In the genomic region with DNA sequence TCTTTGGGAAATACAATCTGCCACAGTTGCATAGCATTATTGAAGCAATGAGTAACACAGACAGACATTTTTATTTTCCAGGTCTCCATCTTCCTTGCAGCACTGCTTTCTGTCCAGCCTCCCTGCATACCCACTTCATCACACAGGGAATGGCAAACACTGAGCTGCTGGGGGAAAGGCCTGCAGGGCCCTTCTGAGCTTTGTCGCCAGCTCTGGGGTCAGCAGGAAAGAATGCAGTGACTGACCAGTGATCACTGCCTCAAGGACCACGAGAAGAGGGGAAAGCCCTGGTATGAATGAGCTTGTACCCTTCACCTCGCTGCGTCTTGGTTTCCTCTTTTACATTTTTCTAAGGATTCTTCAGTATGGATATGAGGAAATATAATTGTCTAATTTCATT, we compare ENCODE assay signal across 19 cellular contexts. TPM values are rescaled to one million over a fixed set of nuclear protein-coding genes. Genes with fewer than 3 reads are reported as not detected.
DNase-seq lines count a peak whose midpoint lies in the region; ATAC-seq and TF ChIP-seq lines count a peak whose summit lies in the region.
"Had no signal": no experiment of that assay in that cellular context is flagged by ENCODE, and none has a peak within 500 bp of the region (broad histone marks: within the 10 kb centered on the region; RNA-seq: fewer than 3 reads in every experiment).

No MANE protein-coding gene starts in this region.

- H3K4me3 ChIP-seq in PC-9 (no peak overlapping the region), esophagus muscularis mucosa (no peak overlapping the region), trophoblast cell (ENCODE audit: low read depth, low read length) (no peak overlapping the region)
- H3K4me3 ChIP-seq: K562, right lobe of liver had no signal

- BruUV-seq in PC-9 (replicated peaks; lab: Mats Ljungman, UMichigan), result no TSS peak

- H3K27ac Mint-ChIP-seq in T-helper 1 cell treated with Interleukin-12 subunit alpha and Interleukin-12 subunit beta and Interleukin-4 antibody, amounts not matched to agents 30 μg/mL and 1 μg/mL, for 36 hours, result peak overlapping the region; percentile 74

- H4K8ac ChIP-seq in trophoblast cell (ENCODE audit: low read depth, low read length), result no peak overlapping the region

- H3K4me1 ChIP-seq in PC-9 (replicated peaks; ENCODE audit: insufficient read depth), result peaks cover 86% of the 10 kb centered on the region
- peaks cover 68 to 80% (median 71%) of the 10 kb centered on the region in 4 donors for H3K4me1 ChIP-seq in esophagus muscularis mucosa
- peaks cover 33 to 34% of the 10 kb centered on the region in 2 experiments for H3K4me1 ChIP-seq in trophoblast cell (ENCODE audit: control insufficient read depth in 1 of 2, insufficient read depth in 2 of 2, low read length in 2 of 2)

- no peak for TF ChIP-seq EP300 in esophagus muscularis mucosa (IDR thresholded peaks at IDR 0.05)

- H3K4me2 ChIP-seq in PC-9 (peak overlapping the region; percentile 81), trophoblast cell (ENCODE audit: low read length) (no peak overlapping the region)

- peaks cover 5% of the 10 kb centered on the region; the same call in 1 of the 2 replicates for H3K79me2 ChIP-seq in PC-9 (ENCODE audit: low read depth)
- H3K79me2 ChIP-seq in trophoblast cell (ENCODE audit: control insufficient read depth, insufficient read depth, low read length, poor library complexity), result no peaks in the 10 kb centered on the region

- no peak overlapping the region for H3K23ac ChIP-seq in trophoblast cell (ENCODE audit: low read length)

- TF ChIP-seq CTCF in PC-9 (conservative IDR thresholded peaks at IDR 0.05) (no peak), esophagus muscularis mucosa (IDR thresholded peaks at IDR 0.05) (no peak)

- H3K27ac ChIP-seq in PC-9 (peak overlapping the region; percentile 100), esophagus muscularis mucosa (replicated peaks in 1 of 4) (peak overlapping the region; percentile 89 to 91 (median 90)), trophoblast cell (ENCODE audit: low read depth, low read length) (peak overlapping the region; percentile 51)
- H3K27ac ChIP-seq: right lobe of liver had no signal

- H2AFZ ChIP-seq in PC-9 (no peak overlapping the region), trophoblast cell (ENCODE audit: insufficient read depth, low read length, poor library complexity) (no peak overlapping the region)

- H3K27me3 ChIP-seq in PC-9 (ENCODE audit: insufficient read depth, low read depth) (no peaks in the 10 kb centered on the region), esophagus muscularis mucosa (no peaks in the 10 kb centered on the region), trophoblast cell (ENCODE audit: insufficient read depth, low read length) (no peaks in the 10 kb centered on the region)
- H3K27me3 ChIP-seq: right lobe of liver had no signal

- no peak overlapping the region for H4K12ac ChIP-seq in trophoblast cell (ENCODE audit: low read depth, low read length)

- POLR2A ChIA-PET in PC-9 (lab: Charles Lee; ENCODE audit: unreplicated experiment), result no interaction called here

- DNase-seq in T-helper 1 cell, result no peak
- no peak for DNase-seq in PC-9
- DNase-seq in esophagus muscularis mucosa (ENCODE audit: extremely low spot score), result no peak
- DNase-seq in trophoblast cell, result peak in 1 of 2 donors; percentile 35
- DNase-seq in DMS53 (lab: John Stamatoyannopoulos, UW), result no peak
- DNase-seq: 8988T; activated CD4-positive, CD25-positive, alpha-beta regulatory T cell; activated T-cell treated with anti-CD3 and anti-CD28 coated beads, Interleukin-2, amount 50 U/mL, for 4 hours; effector memory CD4-positive, alpha-beta T cell; NCI-H1417 treated with DMSO at 0.1 percent for 48 hours; NCI-H345; right lobe of liver; stimulated activated naive CD4-positive, alpha-beta T cell treated with Interleukin-2 at 50 U/mL for 16 hours; SW 1271 had no signal

- no peak overlapping the region for H2BK12ac ChIP-seq in trophoblast cell (ENCODE audit: low read length)

- H3K36me3 ChIP-seq in PC-9 (ENCODE audit: low read depth) (no peaks in the 10 kb centered on the region), esophagus muscularis mucosa (no peaks in the 10 kb centered on the region), trophoblast cell (ENCODE audit: control insufficient read depth in 1 of 2, insufficient read depth in 2 of 2, low read length in 2 of 2) (no peaks in the 10 kb centered on the region)
- H3K36me3 ChIP-seq: right lobe of liver had no signal

- no peak overlapping the region for H2AK5ac ChIP-seq in trophoblast cell (ENCODE audit: low read length)

- no peaks in the 10 kb centered on the region for H3K9me3 Mint-ChIP-seq in T-helper 1 cell treated with Interleukin-12 subunit alpha and Interleukin-12 subunit beta and Interleukin-4 antibody, amounts not matched to agents 30 μg/mL and 1 μg/mL, for 36 hours
- H3K9me3 Mint-ChIP-seq: activated T-cell treated with anti-CD3 and anti-CD28 coated beads, Interleukin-2, amount 50 U/mL, for 4 hours had no signal

- no peak overlapping the region for H3K18ac ChIP-seq in trophoblast cell (ENCODE audit: low read length)

- no peaks in the 10 kb centered on the region for H3K27me3 Mint-ChIP-seq in T-helper 1 cell treated with Interleukin-12 subunit alpha and Interleukin-12 subunit beta and Interleukin-4 antibody, amounts not matched to agents 30 μg/mL and 1 μg/mL, for 36 hours (ENCODE audit: low read depth)

- H3K4ac ChIP-seq in trophoblast cell (ENCODE audit: low read depth, low read length), result no peak overlapping the region

- intact Hi-C loops in PC-9 (cut with micrococcal nuclease; ENCODE audit: unreplicated experiment) (loop anchor here (5.0 to 10.0 kb wide), 3 partner anchors 158 to 1424 kb away; no protein-coding TSS in a partner anchor), esophagus muscularis mucosa (cut with DNase I) (no loop called here)

- no peak for TF ChIP-seq POLR2A in esophagus muscularis mucosa (IDR thresholded peaks at IDR 0.05; ENCODE audit: low read depth)

- ATAC-seq in GM19463 (IDR thresholded peaks at IDR 0.05; ENCODE audit: unreplicated experiment) (no peak), HG03196 (IDR thresholded peaks at IDR 0.05; ENCODE audit: unreplicated experiment) (no peak)
- ATAC-seq: activated T-cell treated with anti-CD3 and anti-CD28 coated beads, Interleukin-2, amount 50 U/mL, for 4 hours; K562; right lobe of liver had no signal

- peak overlapping the region; percentile 14 for H2BK5ac ChIP-seq in trophoblast cell (ENCODE audit: low read depth, low read length, poor library complexity)

- no peaks in the 10 kb centered on the region for H4K20me1 ChIP-seq in PC-9 (ENCODE audit: insufficient read depth)

- H3K4me1 Mint-ChIP-seq in T-helper 1 cell treated with Interleukin-12 subunit alpha and Interleukin-12 subunit beta and Interleukin-4 antibody, amounts not matched to agents 30 μg/mL and 1 μg/mL, for 36 hours (ENCODE audit: low read depth), result peaks cover 68% of the 10 kb centered on the region

- H3K9ac ChIP-seq in trophoblast cell (ENCODE audit: low read length), result no peak overlapping the region

- H2BK120ac ChIP-seq in trophoblast cell (ENCODE audit: insufficient read depth, low read length, poor library complexity), result no peak overlapping the region

- peaks cover 19% of the 10 kb centered on the region for H3K79me1 ChIP-seq in trophoblast cell (ENCODE audit: low read length)

- H3K36me3 Mint-ChIP-seq in T-helper 1 cell treated with Interleukin-12 subunit alpha and Interleukin-12 subunit beta and Interleukin-4 antibody, amounts not matched to agents 30 μg/mL and 1 μg/mL, for 36 hours (ENCODE audit: low read depth), result peaks cover 6% of the 10 kb centered on the region

- CTCF ChIA-PET in PC-9 (lab: Charles Lee), result interaction anchor here (1.2 kb wide), 1 partner anchor 22 kb away, joined by 3 read pairs; no protein-coding TSS in a partner anchor

- no peak overlapping the region for H3K14ac ChIP-seq in trophoblast cell (ENCODE audit: low read length)

- H3K9me2 ChIP-seq in PC-9 (ENCODE audit: insufficient read depth), result no peaks in the 10 kb centered on the region

- peak overlapping the region; percentile 37 for H4K91ac ChIP-seq in trophoblast cell (ENCODE audit: low read depth, low read length)

- H3K9me3 ChIP-seq in PC-9 (ENCODE audit: insufficient read depth, low read depth) (no peaks in the 10 kb centered on the region), esophagus muscularis mucosa (no peaks in the 10 kb centered on the region), trophoblast cell (ENCODE audit: insufficient read depth, low read depth, low read length) (peaks cover 2% of the 10 kb centered on the region)
- H3K9me3 ChIP-seq: right lobe of liver had no signal

- 90% methylated on average over 4 of the region's 4 CpGs for WGBS in esophagus muscularis mucosa
- no CpG with 5 or more reads among the region's 4 CpGs for WGBS in trophoblast cell (ENCODE audit: extremely low coverage, insufficient coverage, insufficient read length)

- no peak overlapping the region for H3K4me3 Mint-ChIP-seq in T-helper 1 cell treated with Interleukin-12 subunit alpha and Interleukin-12 subunit beta and Interleukin-4 antibody, amounts not matched to agents 30 μg/mL and 1 μg/mL, for 36 hours
- H3K4me3 Mint-ChIP-seq: activated T-cell treated with anti-CD3 and anti-CD28 coated beads, Interleukin-2, amount 50 U/mL, for 4 hours had no signal

- peaks cover 78% of the 10 kb centered on the region for H3F3A ChIP-seq in PC-9 (ENCODE audit: insufficient read depth, low read depth)

RNA-seq across cellular contexts. Expression of gene MICAL2, which starts 21.3 kb away (rescaled TPM):
- total RNA-seq in PC-9 (2021) (30.5 and 32.4 TPM in 2 replicates), esophagus muscularis mucosa (100 to 1,000 TPM; 195 to 499 (median 259) TPM)
- 24.5 and 30.8 TPM in 2 replicates for polyA plus RNA-seq in trophoblast cell (2013)
- total RNA-seq: OCI-LY7 had no signal
